ENCODE assay signal across 1 cellular context in genomic region chr20:4243071-4243470, GRCh38.
TF ChIP-seq lines count a peak whose summit lies in the region.

No MANE protein-coding gene starts in this region.

TF ChIP-seq in GM23338, 12 proteins besides CTCF, POLR2A, EP300 and RAD21 (continued from another document):
- TF ChIP-seq, protein P1, sequence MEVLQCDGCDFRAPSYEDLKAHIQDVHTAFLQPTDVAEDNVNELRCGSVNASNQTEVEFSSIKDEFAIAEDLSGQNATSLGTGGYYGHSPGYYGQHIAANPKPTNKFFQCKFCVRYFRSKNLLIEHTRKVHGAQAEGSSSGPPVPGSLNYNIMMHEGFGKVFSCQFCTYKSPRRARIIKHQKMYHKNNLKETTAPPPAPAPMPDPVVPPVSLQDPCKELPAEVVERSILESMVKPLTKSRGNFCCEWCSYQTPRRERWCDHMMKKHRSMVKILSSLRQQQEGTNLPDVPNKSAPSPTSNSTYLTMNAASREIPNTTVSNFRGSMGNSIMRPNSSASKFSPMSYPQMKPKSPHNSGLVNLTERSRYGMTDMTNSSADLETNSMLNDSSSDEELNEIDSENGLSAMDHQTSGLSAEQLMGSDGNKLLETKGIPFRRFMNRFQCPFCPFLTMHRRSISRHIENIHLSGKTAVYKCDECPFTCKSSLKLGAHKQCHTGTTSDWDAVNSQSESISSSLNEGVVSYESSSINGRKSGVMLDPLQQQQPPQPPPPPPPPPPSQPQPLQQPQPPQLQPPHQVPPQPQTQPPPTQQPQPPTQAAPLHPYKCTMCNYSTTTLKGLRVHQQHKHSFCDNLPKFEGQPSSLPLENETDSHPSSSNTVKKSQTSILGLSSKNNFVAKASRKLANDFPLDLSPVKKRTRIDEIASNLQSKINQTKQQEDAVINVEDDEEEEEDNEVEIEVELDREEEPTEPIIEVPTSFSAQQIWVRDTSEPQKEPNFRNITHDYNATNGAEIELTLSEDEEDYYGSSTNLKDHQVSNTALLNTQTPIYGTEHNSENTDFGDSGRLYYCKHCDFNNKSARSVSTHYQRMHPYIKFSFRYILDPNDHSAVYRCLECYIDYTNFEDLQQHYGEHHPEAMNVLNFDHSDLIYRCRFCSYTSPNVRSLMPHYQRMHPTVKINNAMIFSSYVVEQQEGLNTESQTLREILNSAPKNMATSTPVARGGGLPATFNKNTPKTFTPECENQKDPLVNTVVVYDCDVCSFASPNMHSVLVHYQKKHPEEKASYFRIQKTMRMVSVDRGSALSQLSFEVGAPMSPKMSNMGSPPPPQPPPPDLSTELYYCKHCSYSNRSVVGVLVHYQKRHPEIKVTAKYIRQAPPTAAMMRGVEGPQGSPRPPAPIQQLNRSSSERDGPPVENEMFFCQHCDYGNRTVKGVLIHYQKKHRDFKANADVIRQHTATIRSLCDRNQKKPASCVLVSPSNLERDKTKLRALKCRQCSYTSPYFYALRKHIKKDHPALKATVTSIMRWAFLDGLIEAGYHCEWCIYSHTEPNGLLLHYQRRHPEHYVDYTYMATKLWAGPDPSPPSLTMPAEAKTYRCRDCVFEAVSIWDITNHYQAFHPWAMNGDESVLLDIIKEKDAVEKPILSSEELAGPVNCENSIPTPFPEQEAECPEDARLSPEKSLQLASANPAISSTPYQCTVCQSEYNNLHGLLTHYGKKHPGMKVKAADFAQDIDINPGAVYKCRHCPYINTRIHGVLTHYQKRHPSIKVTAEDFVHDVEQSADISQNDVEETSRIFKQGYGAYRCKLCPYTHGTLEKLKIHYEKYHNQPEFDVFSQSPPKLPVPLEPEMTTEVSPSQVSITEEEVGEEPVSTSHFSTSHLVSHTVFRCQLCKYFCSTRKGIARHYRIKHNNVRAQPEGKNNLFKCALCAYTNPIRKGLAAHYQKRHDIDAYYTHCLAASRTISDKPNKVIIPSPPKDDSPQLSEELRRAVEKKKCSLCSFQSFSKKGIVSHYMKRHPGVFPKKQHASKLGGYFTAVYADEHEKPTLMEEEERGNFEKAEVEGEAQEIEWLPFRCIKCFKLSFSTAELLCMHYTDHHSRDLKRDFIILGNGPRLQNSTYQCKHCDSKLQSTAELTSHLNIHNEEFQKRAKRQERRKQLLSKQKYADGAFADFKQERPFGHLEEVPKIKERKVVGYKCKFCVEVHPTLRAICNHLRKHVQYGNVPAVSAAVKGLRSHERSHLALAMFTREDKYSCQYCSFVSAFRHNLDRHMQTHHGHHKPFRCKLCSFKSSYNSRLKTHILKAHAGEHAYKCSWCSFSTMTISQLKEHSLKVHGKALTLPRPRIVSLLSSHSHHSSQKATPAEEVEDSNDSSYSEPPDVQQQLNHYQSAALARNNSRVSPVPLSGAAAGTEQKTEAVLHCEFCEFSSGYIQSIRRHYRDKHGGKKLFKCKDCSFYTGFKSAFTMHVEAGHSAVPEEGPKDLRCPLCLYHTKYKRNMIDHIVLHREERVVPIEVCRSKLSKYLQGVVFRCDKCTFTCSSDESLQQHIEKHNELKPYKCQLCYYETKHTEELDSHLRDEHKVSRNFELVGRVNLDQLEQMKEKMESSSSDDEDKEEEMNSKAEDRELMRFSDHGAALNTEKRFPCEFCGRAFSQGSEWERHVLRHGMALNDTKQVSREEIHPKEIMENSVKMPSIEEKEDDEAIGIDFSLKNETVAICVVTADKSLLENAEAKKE (CRISPR knock-in tag; IDR thresholded peaks at IDR 0.05): no peak
- no peak for TF ChIP-seq CREB1 (CRISPR knock-in tag; IDR thresholded peaks at IDR 0.05; ENCODE audit: low read depth)
- no peak for TF ChIP-seq STAT1 (IDR thresholded peaks at IDR 0.05; ENCODE audit: unreplicated experiment)
- no peak for TF ChIP-seq ETS1 (IDR thresholded peaks at IDR 0.05)
- TF ChIP-seq EZH2 (IDR thresholded peaks at IDR 0.05; ENCODE audit: low read depth, unreplicated experiment): no peak
- TF ChIP-seq EZH2phosphoT487 (IDR thresholded peaks at IDR 0.05; ENCODE audit: unreplicated experiment): no peak
- TF ChIP-seq, protein P2, sequence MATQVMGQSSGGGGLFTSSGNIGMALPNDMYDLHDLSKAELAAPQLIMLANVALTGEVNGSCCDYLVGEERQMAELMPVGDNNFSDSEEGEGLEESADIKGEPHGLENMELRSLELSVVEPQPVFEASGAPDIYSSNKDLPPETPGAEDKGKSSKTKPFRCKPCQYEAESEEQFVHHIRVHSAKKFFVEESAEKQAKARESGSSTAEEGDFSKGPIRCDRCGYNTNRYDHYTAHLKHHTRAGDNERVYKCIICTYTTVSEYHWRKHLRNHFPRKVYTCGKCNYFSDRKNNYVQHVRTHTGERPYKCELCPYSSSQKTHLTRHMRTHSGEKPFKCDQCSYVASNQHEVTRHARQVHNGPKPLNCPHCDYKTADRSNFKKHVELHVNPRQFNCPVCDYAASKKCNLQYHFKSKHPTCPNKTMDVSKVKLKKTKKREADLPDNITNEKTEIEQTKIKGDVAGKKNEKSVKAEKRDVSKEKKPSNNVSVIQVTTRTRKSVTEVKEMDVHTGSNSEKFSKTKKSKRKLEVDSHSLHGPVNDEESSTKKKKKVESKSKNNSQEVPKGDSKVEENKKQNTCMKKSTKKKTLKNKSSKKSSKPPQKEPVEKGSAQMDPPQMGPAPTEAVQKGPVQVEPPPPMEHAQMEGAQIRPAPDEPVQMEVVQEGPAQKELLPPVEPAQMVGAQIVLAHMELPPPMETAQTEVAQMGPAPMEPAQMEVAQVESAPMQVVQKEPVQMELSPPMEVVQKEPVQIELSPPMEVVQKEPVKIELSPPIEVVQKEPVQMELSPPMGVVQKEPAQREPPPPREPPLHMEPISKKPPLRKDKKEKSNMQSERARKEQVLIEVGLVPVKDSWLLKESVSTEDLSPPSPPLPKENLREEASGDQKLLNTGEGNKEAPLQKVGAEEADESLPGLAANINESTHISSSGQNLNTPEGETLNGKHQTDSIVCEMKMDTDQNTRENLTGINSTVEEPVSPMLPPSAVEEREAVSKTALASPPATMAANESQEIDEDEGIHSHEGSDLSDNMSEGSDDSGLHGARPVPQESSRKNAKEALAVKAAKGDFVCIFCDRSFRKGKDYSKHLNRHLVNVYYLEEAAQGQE (IDR thresholded peaks at IDR 0.05; ENCODE audit: unreplicated experiment): no peak
- TF ChIP-seq ZNF331 (CRISPR knock-in tag; IDR thresholded peaks at IDR 0.05; ENCODE audit: low read depth): no peak
- no peak for TF ChIP-seq JUNB (IDR thresholded peaks at IDR 0.05; ENCODE audit: unreplicated experiment)
